In genomic region chr12:110826592-110827200, GRCh38 we compare ENCODE assay signal across 8 cellular contexts. TPM values are rescaled to one million over a fixed set of nuclear protein-coding genes. Genes with fewer than 3 reads are reported as not detected.
DNase-seq lines count a peak whose midpoint lies in the region; ATAC-seq, FAIRE-seq and TF ChIP-seq lines count a peak whose summit lies in the region.

No MANE protein-coding gene starts in this region.

- peak; percentile 93 for FAIRE-seq in G401.6 (lab: Jason Lieb, UNC)
- no peak for FAIRE-seq in kidney (lab: Jason Lieb, UNC)

- H3K9me3 ChIP-seq in WERI-Rb-1 (ENCODE audit: severe bottlenecking) (no peaks in the 10 kb centered on the region), mammary epithelial cell (replicated peaks; ENCODE audit: insufficient read depth, low read length) (no peaks in the 10 kb centered on the region), kidney (ENCODE audit: control insufficient read depth in 1 of 2, low read length in 2 of 2) (no peaks in the 10 kb centered on the region)

- H3K79me2 ChIP-seq in mammary epithelial cell (ENCODE audit: insufficient read depth, low read length) = no peaks in the 10 kb centered on the region

- peak; percentile 92 for TF ChIP-seq CTCF in WERI-Rb-1 (IDR thresholded peaks at IDR 0.05; ENCODE audit: low read depth, low read length)
- TF ChIP-seq CTCF in mammary epithelial cell (conservative IDR thresholded peaks at IDR 0.05 in 1 of 2, IDR thresholded peaks at IDR 0.05 in 1 of 2; ENCODE audit: extremely low read depth in 1 of 2, insufficient read depth in 1 of 2, low read depth in 1 of 2, low read length in 2 of 2) = peak; percentile 80 to 83
- peak; percentile 74 for TF ChIP-seq CTCF in kidney (IDR thresholded peaks at IDR 0.05; ENCODE audit: borderline replicate concordance, extremely low read depth, insufficient read depth)

- intact Hi-C loops in mammary epithelial cell (cut with micrococcal nuclease) = loop anchor here (1.0 to 10.0 kb wide), 7 partner anchors 62 to 376 kb away; partner anchors contain the start of genes ARPC3, PPP1CC and TCTN1
- intact Hi-C loops in kidney (cut with DNase I) = no loop called here

- H3K36me3 ChIP-seq in WERI-Rb-1 = no peaks in the 10 kb centered on the region
- no peaks in the 10 kb centered on the region for H3K36me3 ChIP-seq in mammary epithelial cell (ENCODE audit: insufficient read depth, low read length)
- no peaks in the 10 kb centered on the region for H3K36me3 ChIP-seq in kidney (ENCODE audit: control insufficient read depth in 1 of 2, insufficient read depth in 2 of 2, low read length in 2 of 2)

- H3K9ac ChIP-seq in mammary epithelial cell (ENCODE audit: insufficient read depth, low read length) (no peak overlapping the region), kidney (ENCODE audit: low read length in 2 of 2) (no peak overlapping the region)

- H3K4me2 ChIP-seq in mammary epithelial cell (ENCODE audit: insufficient read depth, low read depth, low read length) = no peak overlapping the region

- ATAC-seq in HG02938 (IDR thresholded peaks at IDR 0.05; ENCODE audit: unreplicated experiment) (peak; percentile 61), HG02885 (IDR thresholded peaks at IDR 0.05; ENCODE audit: poor library complexity, unreplicated experiment) (no peak)

- WGBS in mammary epithelial cell (ENCODE audit: low coverage, missing lambda C conversion rate) = 37% methylated on average over 14 of the region's 14 CpGs

- CTCF ChIA-PET in mammary epithelial cell (lab: Charles Lee; ENCODE audit: low non-redundant PET) = interaction anchor here (0.6 kb wide), 1 partner anchor 61 kb away, joined by 3 read pairs; no protein-coding TSS in a partner anchor

- peak; percentile 55 for DNase-seq in NCI-H2196 treated with DMSO at 0.1 percent for 48 hours (lab: John Stamatoyannopoulos, UW; ENCODE audit: unreplicated experiment)
- peak; percentile 92 for DNase-seq in WERI-Rb-1
- peak; percentile 80 for DNase-seq in mammary epithelial cell
- peak; percentile 88 for DNase-seq in kidney
- DNase-seq in stimulated activated CD4-positive, alpha-beta T cell treated with anti-CD3 and anti-CD28 coated beads, Interleukin-1b, Interleukin-23, amount 100 ng/mL, for 24 hours (ENCODE audit: low read depth in 4 of 4, low spot score in 1 of 4) = peak; percentile 76 to 84 (median 80)

- H3K4me1 ChIP-seq in mammary epithelial cell (ENCODE audit: insufficient read depth, low read length) = no peaks in the 10 kb centered on the region
- peaks cover 0 to 3% of the 10 kb centered on the region in 2 donors for H3K4me1 ChIP-seq in kidney (ENCODE audit: control insufficient read depth in 1 of 2, insufficient read depth in 1 of 2, low read depth in 1 of 2, low read length in 2 of 2)

- peak overlapping the region; percentile 50 for H2AFZ ChIP-seq in mammary epithelial cell (ENCODE audit: low read depth, low read length)

- no peaks in the 10 kb centered on the region for H4K20me1 ChIP-seq in mammary epithelial cell (ENCODE audit: insufficient read depth, low read length)

- BruUV-seq in mammary epithelial cell (replicated peaks; lab: Mats Ljungman, UMichigan) = no TSS peak

- H3K4me3 ChIP-seq in WERI-Rb-1 (ENCODE audit: low read depth, low read length) (no peak overlapping the region), mammary epithelial cell (replicated peaks in 1 of 3; ENCODE audit: insufficient read depth in 1 of 3, low read depth in 2 of 3, low read length in 3 of 3) (no peak overlapping the region), kidney (ENCODE audit: low read length in 2 of 2) (peak overlapping the region; percentile 30 to 52)

- H3K27ac ChIP-seq in WERI-Rb-1 = no peak overlapping the region
- no peak overlapping the region for H3K27ac ChIP-seq in mammary epithelial cell (ENCODE audit: insufficient read depth, low read depth, low read length)
- H3K27ac ChIP-seq in kidney (ENCODE audit: low read depth in 2 of 2, low read length in 2 of 2) = no peak overlapping the region

- dilution Hi-C loops in mammary epithelial cell (cut with HindIII; ENCODE audit: low sequenced_read_pairs) = no loop called here

- H3K27me3 ChIP-seq in WERI-Rb-1 (ENCODE audit: insufficient read depth, low read depth, severe bottlenecking) (peaks cover 34% of the 10 kb centered on the region), mammary epithelial cell (ENCODE audit: insufficient read depth, low read length) (no peaks in the 10 kb centered on the region)

- in situ Hi-C loops in mammary epithelial cell (cut with MboI; ENCODE audit: low sequenced_read_pairs in 2 of 2) = loop anchor here (10.0 kb wide), 1 partner anchor 212 kb away; the partner anchor contains the start of gene TCTN1 (in 2 of the 2)

RNA-seq across cellular contexts. Expression of gene CCDC63, which starts 20.1 kb away (rescaled TPM):
- not detected for total RNA-seq in mammary epithelial cell
- polyA plus RNA-seq in mammary epithelial cell = 0.03 TPM
- polyA minus RNA-seq in mammary epithelial cell = not detected
- not detected for total RNA-seq in kidney
- polyA plus RNA-seq in kidney (ENCODE audit: insufficient read depth, low read depth, low replicate concordance) = not detected

Comparison
In these comparisons a context has a peak if more than half of its experiments do, and no peak if none do; other contexts are left out.
1. H3K4me3 ChIP-seq: peak in kidney (2 of 2); none in WERI-Rb-1 (single experiment) and mammary epithelial cell (0 of 3).
2. Peak in every context shown above with its lines, with median percentiles within 50 percentile points of each other: DNase-seq and CTCF ChIP-seq.